Comparison of ENCODE assay signal across 17 cellular contexts in the genomic region with DNA sequence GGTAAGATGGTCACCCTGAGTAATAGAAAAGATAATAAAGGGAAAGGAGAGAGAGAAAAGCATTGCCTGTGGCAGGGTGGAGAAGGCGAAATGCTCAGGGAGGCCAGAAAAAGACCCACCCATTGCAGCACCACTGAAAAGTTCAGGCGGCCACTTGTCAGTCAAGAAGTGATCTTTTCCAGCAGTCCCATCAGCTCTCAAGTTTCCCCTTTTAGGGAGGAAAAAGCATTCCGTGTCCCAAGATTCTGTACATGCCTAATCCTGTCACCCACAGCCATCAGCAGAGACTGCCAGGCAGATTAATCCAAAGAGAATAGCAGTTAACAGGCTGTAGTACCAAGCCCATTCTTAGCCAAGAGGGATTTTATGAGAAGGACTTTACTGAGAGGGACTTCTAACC. TPM values are rescaled to one million over a fixed set of nuclear protein-coding genes. Genes with fewer than 3 reads are reported as not detected.
DNase-seq lines count a peak whose midpoint lies in the region; ATAC-seq and TF ChIP-seq lines count a peak whose summit lies in the region.
"Had no signal": no experiment of that assay in that cellular context is flagged by ENCODE, and none has a peak within 500 bp of the region (broad histone marks: within the 10 kb centered on the region; RNA-seq: fewer than 3 reads in every experiment).

No MANE protein-coding gene starts in this region.

- H3K27ac ChIP-seq in HEK293 (ENCODE audit: extremely low read depth, low read depth, low read length) (no peak overlapping the region), smooth muscle cell (ENCODE audit: low read depth) (peak overlapping the region; percentile 29)
- H3K27ac ChIP-seq: ascending aorta had no signal

- CTCF ChIA-PET in HEK293 (lab: Yijun Ruan, JAX): interaction anchor here (0.6 kb wide), 1 partner anchor 40 kb away, joined by 3 read pairs; no protein-coding TSS in a partner anchor

- WGBS in smooth muscle cell (ENCODE audit: low lambda C conversion rate): 54% methylated on average over 3 of the region's 3 CpGs

- POLR2A ChIA-PET in HEK293 (lab: Yijun Ruan, JAX): no interaction called here

- TF ChIP-seq CTCF in HEK293 (tag by site-specific recombination; IDR thresholded peaks at IDR 0.05) (no peak), chondrocyte (IDR thresholded peaks at IDR 0.05) (no peak), smooth muscle cell (IDR thresholded peaks at IDR 0.05; ENCODE audit: borderline replicate concordance, insufficient read depth, poor library complexity, severe bottlenecking) (no peak)

- no peak overlapping the region for H3K4me3 ChIP-seq in HEK293 (ENCODE audit: low read depth, low read length)
- H3K4me3 ChIP-seq in smooth muscle cell: no peak overlapping the region
- H3K4me3 ChIP-seq: ascending aorta had no signal

- peaks cover 87% of the 10 kb centered on the region for H3K79me2 ChIP-seq in smooth muscle cell (ENCODE audit: low read depth)

- H4K20me1 ChIP-seq in smooth muscle cell (ENCODE audit: low read depth): peaks cover 27% of the 10 kb centered on the region

- H3K9me3 ChIP-seq in HEK293 (ENCODE audit: control insufficient read depth, insufficient read depth, low read depth, low read length) (no peaks in the 10 kb centered on the region), smooth muscle cell (replicated peaks; ENCODE audit: low read depth) (no peaks in the 10 kb centered on the region)
- H3K9me3 ChIP-seq: ascending aorta had no signal

- H2AFZ ChIP-seq in smooth muscle cell (ENCODE audit: low read depth): no peak overlapping the region

- H3K4me2 ChIP-seq in smooth muscle cell: no peak overlapping the region

- no peaks in the 10 kb centered on the region for H3K27me3 ChIP-seq in smooth muscle cell (ENCODE audit: low read depth)
- H3K27me3 ChIP-seq: ascending aorta had no signal

- no peak overlapping the region for H3K9ac ChIP-seq in smooth muscle cell (ENCODE audit: low read depth)

- peak overlapping the region; percentile 85 for H3K27ac Mint-ChIP-seq in activated naive CD4-positive, alpha-beta T cell treated with anti-CD3 and anti-CD28 coated beads, Interleukin-2, amount 50 U/mL, for 24 hours
- H3K27ac Mint-ChIP-seq in chondrocyte (ENCODE audit: unreplicated experiment): peak overlapping the region; percentile 52

- H3K36me3 ChIP-seq in HEK293 (ENCODE audit: control insufficient read depth in 2 of 2, insufficient read depth in 1 of 2, low read length in 2 of 2) (peaks cover 0 to 13% of the 10 kb centered on the region in 2 experiments; a peak in 2 of 3 replicates), smooth muscle cell (ENCODE audit: low read depth) (no peaks in the 10 kb centered on the region)
- H3K36me3 ChIP-seq: ascending aorta had no signal

- H3F3A ChIP-seq in smooth muscle cell (ENCODE audit: low read depth): peaks cover 11% of the 10 kb centered on the region

- H3K36me3 Mint-ChIP-seq in activated naive CD4-positive, alpha-beta T cell treated with anti-CD3 and anti-CD28 coated beads, Interleukin-2, amount 50 U/mL, for 24 hours: peaks cover 39% of the 10 kb centered on the region
- H3K36me3 Mint-ChIP-seq in chondrocyte (ENCODE audit: low read depth): peaks cover 11% of the 10 kb centered on the region

- H3K4me1 Mint-ChIP-seq in activated naive CD4-positive, alpha-beta T cell treated with anti-CD3 and anti-CD28 coated beads, Interleukin-2, amount 50 U/mL, for 24 hours: peaks cover 61% of the 10 kb centered on the region
- peaks cover 42% of the 10 kb centered on the region for H3K4me1 Mint-ChIP-seq in chondrocyte (ENCODE audit: low read depth)

- H3K4me3 Mint-ChIP-seq in activated naive CD4-positive, alpha-beta T cell treated with anti-CD3 and anti-CD28 coated beads, Interleukin-2, amount 50 U/mL, for 24 hours: peak overlapping the region; percentile 74
- H3K4me3 Mint-ChIP-seq in chondrocyte (ENCODE audit: unreplicated experiment): no peak overlapping the region

- ATAC-seq in HG02610 (IDR thresholded peaks at IDR 0.05; ENCODE audit: unreplicated experiment): no peak
- ATAC-seq in GM21717 (IDR thresholded peaks at IDR 0.05; ENCODE audit: unreplicated experiment): no peak
- ATAC-seq: activated CD4-positive, CD25-positive, alpha-beta regulatory T cell treated with anti-CD3 and anti-CD28 coated beads, Interleukin-2, amount 50 U/mL, for 24 hours had no signal

- no peak for DNase-seq in activated naive CD4-positive, alpha-beta T cell (lab: John Stamatoyannopoulos, UW)
- DNase-seq in chondrocyte (ENCODE audit: low spot score) (no peak), smooth muscle cell (lab: John Stamatoyannopoulos, UW; ENCODE audit: unreplicated experiment) (no peak), GM03348 (ENCODE audit: low spot score) (no peak)
- DNase-seq: activated T-cell treated with anti-CD3 and anti-CD28 coated beads, Interleukin-2, amount 50 U/mL, for 1 hour; cortex of kidney; IMR-90; kidney; NCI-H1048; NCI-H774; stimulated activated naive CD4-positive, alpha-beta T cell treated with Interleukin-2 at 50 U/mL for 16 hours had no signal

- H3K27me3 Mint-ChIP-seq in activated naive CD4-positive, alpha-beta T cell treated with anti-CD3 and anti-CD28 coated beads, Interleukin-2, amount 50 U/mL, for 24 hours: no peaks in the 10 kb centered on the region
- H3K27me3 Mint-ChIP-seq in chondrocyte (ENCODE audit: low read depth): no peaks in the 10 kb centered on the region

- H3K4me1 ChIP-seq in HEK293 (ENCODE audit: control insufficient read depth, insufficient read depth, low read length): peaks cover 21% of the 10 kb centered on the region
- peaks cover 20% of the 10 kb centered on the region for H3K4me1 ChIP-seq in smooth muscle cell (ENCODE audit: low read depth)

- no peaks in the 10 kb centered on the region for H3K9me3 Mint-ChIP-seq in activated naive CD4-positive, alpha-beta T cell treated with anti-CD3 and anti-CD28 coated beads, Interleukin-2, amount 50 U/mL, for 24 hours
- no peaks in the 10 kb centered on the region for H3K9me3 Mint-ChIP-seq in chondrocyte (ENCODE audit: low read depth)

TF ChIP-seq in HEK293, 187 proteins besides CTCF, POLR2A, EP300 and RAD21:
- TF ChIP-seq ZNF76 (tag by site-specific recombination; IDR thresholded peaks at IDR 0.05; ENCODE audit: borderline replicate concordance, low read depth): no peak
- no peak for TF ChIP-seq GLIS1 (tag by site-specific recombination; IDR thresholded peaks at IDR 0.05)
- TF ChIP-seq MZF1 (tag by site-specific recombination; IDR thresholded peaks at IDR 0.05; ENCODE audit: borderline replicate concordance): peak; percentile 24; the same call in 1 of the 2 replicates
- TF ChIP-seq FEZF1 (tag by site-specific recombination; IDR thresholded peaks at IDR 0.05): 0 out of 2 replicates have a peak, but pooled peaks have one; percentile 20
TF ChIP-seq in HEK293: peak in this region for 2.

RNA-seq across cellular contexts. Expression of a gene that starts 11.9 kb away (rescaled TPM):
- total RNA-seq in chondrocyte: 83.4 to 185 TPM (median 176 TPM) in 3 replicates
- total RNA-seq in smooth muscle cell: 64.4 and 85.8 TPM in 2 replicates
- 23.5 and 38.5 TPM in 2 replicates for polyA plus RNA-seq in smooth muscle cell
